In the genomic region with DNA sequence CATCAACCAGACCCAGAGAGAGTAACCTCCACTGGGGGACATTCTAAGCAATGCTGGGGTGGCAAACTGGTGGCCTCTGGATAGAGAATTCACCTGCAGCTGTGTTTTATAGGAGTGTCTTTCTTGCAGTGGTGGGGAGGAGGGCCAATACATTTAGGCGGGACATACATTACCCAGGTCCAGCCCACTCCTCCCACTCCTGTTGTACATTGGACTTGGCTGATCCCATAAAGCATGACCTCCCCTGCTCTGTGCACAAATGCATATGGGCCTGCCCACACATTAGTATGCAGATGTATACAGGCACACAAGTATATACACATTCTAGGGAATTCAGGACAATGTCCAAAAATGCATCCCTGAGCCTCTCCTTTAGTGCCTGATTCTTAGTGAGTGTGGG, we compare ENCODE assay signal across 1 cellular context.
TF ChIP-seq lines count a peak whose summit lies in the region.

No MANE protein-coding gene starts in this region.

TF ChIP-seq in GM12878, 131 proteins besides CTCF, POLR2A, EP300 and RAD21 (continued from another document):
- TF ChIP-seq, protein P1, sequence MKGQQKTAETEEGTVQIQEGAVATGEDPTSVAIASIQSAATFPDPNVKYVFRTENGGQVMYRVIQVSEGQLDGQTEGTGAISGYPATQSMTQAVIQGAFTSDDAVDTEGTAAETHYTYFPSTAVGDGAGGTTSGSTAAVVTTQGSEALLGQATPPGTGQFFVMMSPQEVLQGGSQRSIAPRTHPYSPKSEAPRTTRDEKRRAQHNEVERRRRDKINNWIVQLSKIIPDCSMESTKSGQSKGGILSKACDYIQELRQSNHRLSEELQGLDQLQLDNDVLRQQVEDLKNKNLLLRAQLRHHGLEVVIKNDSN (IDR thresholded peaks at IDR 0.05; ENCODE audit: borderline replicate concordance, extremely low read length, insufficient read depth, low read depth, low read length): no peak
- TF ChIP-seq, protein P2, sequence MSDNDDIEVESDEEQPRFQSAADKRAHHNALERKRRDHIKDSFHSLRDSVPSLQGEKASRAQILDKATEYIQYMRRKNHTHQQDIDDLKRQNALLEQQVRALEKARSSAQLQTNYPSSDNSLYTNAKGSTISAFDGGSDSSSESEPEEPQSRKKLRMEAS (IDR thresholded peaks at IDR 0.05; ENCODE audit: low read depth, low read length): no peak
- TF ChIP-seq CHD2 (IDR thresholded peaks at IDR 0.05; ENCODE audit: borderline replicate concordance, low read depth, low read length): no peak
- no peak for TF ChIP-seq ZZZ3 (IDR thresholded peaks at IDR 0.05; ENCODE audit: control insufficient read depth, insufficient read length, low read depth)
- no peak for TF ChIP-seq POLR2AphosphoS5 (IDR thresholded peaks at IDR 0.05; ENCODE audit: low read length)
- no peak for TF ChIP-seq TAF1 (IDR thresholded peaks at IDR 0.05; ENCODE audit: borderline replicate concordance, low read depth, low read length)
- TF ChIP-seq, protein P3, sequence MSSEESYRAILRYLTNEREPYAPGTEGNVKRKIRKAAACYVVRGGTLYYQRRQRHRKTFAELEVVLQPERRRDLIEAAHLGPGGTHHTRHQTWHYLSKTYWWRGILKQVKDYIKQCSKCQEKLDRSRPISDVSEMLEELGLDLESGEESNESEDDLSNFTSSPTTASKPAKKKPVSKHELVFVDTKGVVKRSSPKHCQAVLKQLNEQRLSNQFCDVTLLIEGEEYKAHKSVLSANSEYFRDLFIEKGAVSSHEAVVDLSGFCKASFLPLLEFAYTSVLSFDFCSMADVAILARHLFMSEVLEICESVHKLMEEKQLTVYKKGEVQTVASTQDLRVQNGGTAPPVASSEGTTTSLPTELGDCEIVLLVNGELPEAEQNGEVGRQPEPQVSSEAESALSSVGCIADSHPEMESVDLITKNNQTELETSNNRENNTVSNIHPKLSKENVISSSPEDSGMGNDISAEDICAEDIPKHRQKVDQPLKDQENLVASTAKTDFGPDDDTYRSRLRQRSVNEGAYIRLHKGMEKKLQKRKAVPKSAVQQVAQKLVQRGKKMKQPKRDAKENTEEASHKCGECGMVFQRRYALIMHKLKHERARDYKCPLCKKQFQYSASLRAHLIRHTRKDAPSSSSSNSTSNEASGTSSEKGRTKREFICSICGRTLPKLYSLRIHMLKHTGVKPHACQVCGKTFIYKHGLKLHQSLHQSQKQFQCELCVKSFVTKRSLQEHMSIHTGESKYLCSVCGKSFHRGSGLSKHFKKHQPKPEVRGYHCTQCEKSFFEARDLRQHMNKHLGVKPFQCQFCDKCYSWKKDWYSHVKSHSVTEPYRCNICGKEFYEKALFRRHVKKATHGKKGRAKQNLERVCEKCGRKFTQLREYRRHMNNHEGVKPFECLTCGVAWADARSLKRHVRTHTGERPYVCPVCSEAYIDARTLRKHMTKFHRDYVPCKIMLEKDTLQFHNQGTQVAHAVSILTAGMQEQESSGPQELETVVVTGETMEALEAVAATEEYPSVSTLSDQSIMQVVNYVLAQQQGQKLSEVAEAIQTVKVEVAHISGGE (CRISPR knock-in tag; IDR thresholded peaks at IDR 0.05): no peak
